In the genomic region with DNA sequence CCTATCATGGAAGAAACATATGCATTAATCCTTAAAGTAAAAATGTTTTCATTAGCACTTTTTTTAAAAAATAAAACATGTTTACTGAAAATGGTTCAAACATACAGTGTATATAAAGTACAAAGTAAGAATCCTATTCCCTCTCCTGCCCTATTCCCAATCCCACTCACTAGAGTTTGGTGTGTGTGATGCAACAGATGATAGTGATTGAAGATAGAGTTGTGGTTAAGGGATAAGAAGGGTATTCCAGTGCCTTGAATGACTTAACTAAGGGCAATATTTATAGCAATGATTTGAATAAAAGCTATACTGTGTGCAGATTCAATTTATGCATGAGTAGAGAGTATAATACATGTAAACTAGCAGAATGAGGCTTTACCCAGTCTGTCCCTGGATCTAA, we compare ENCODE assay signal across 1 cellular context.
TF ChIP-seq lines count a peak whose summit lies in the region.

No MANE protein-coding gene starts in this region.

TF ChIP-seq in K562, 482 proteins besides CTCF, POLR2A, EP300 and RAD21 (continued from another document):
- TF ChIP-seq, protein P1, sequence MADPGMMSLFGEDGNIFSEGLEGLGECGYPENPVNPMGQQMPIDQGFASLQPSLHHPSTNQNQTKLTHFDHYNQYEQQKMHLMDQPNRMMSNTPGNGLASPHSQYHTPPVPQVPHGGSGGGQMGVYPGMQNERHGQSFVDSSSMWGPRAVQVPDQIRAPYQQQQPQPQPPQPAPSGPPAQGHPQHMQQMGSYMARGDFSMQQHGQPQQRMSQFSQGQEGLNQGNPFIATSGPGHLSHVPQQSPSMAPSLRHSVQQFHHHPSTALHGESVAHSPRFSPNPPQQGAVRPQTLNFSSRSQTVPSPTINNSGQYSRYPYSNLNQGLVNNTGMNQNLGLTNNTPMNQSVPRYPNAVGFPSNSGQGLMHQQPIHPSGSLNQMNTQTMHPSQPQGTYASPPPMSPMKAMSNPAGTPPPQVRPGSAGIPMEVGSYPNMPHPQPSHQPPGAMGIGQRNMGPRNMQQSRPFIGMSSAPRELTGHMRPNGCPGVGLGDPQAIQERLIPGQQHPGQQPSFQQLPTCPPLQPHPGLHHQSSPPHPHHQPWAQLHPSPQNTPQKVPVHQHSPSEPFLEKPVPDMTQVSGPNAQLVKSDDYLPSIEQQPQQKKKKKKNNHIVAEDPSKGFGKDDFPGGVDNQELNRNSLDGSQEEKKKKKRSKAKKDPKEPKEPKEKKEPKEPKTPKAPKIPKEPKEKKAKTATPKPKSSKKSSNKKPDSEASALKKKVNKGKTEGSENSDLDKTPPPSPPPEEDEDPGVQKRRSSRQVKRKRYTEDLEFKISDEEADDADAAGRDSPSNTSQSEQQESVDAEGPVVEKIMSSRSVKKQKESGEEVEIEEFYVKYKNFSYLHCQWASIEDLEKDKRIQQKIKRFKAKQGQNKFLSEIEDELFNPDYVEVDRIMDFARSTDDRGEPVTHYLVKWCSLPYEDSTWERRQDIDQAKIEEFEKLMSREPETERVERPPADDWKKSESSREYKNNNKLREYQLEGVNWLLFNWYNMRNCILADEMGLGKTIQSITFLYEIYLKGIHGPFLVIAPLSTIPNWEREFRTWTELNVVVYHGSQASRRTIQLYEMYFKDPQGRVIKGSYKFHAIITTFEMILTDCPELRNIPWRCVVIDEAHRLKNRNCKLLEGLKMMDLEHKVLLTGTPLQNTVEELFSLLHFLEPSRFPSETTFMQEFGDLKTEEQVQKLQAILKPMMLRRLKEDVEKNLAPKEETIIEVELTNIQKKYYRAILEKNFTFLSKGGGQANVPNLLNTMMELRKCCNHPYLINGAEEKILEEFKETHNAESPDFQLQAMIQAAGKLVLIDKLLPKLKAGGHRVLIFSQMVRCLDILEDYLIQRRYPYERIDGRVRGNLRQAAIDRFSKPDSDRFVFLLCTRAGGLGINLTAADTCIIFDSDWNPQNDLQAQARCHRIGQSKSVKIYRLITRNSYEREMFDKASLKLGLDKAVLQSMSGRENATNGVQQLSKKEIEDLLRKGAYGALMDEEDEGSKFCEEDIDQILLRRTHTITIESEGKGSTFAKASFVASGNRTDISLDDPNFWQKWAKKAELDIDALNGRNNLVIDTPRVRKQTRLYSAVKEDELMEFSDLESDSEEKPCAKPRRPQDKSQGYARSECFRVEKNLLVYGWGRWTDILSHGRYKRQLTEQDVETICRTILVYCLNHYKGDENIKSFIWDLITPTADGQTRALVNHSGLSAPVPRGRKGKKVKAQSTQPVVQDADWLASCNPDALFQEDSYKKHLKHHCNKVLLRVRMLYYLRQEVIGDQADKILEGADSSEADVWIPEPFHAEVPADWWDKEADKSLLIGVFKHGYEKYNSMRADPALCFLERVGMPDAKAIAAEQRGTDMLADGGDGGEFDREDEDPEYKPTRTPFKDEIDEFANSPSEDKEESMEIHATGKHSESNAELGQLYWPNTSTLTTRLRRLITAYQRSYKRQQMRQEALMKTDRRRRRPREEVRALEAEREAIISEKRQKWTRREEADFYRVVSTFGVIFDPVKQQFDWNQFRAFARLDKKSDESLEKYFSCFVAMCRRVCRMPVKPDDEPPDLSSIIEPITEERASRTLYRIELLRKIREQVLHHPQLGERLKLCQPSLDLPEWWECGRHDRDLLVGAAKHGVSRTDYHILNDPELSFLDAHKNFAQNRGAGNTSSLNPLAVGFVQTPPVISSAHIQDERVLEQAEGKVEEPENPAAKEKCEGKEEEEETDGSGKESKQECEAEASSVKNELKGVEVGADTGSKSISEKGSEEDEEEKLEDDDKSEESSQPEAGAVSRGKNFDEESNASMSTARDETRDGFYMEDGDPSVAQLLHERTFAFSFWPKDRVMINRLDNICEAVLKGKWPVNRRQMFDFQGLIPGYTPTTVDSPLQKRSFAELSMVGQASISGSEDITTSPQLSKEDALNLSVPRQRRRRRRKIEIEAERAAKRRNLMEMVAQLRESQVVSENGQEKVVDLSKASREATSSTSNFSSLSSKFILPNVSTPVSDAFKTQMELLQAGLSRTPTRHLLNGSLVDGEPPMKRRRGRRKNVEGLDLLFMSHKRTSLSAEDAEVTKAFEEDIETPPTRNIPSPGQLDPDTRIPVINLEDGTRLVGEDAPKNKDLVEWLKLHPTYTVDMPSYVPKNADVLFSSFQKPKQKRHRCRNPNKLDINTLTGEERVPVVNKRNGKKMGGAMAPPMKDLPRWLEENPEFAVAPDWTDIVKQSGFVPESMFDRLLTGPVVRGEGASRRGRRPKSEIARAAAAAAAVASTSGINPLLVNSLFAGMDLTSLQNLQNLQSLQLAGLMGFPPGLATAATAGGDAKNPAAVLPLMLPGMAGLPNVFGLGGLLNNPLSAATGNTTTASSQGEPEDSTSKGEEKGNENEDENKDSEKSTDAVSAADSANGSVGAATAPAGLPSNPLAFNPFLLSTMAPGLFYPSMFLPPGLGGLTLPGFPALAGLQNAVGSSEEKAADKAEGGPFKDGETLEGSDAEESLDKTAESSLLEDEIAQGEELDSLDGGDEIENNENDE (IDR thresholded peaks at IDR 0.05; ENCODE audit: low read depth, low read length) = no peak
- TF ChIP-seq POLR2G (IDR thresholded peaks at IDR 0.05; ENCODE audit: low read depth, low read length) = no peak
